ENCODE assay signal across 8 cellular contexts in genomic region chr7:158862985-158863610, GRCh38. TPM values are rescaled to one million over a fixed set of nuclear protein-coding genes. Genes with fewer than 3 reads are reported as not detected.
DNase-seq lines count a peak whose midpoint lies in the region; ATAC-seq and TF ChIP-seq lines count a peak whose summit lies in the region.
"Not testable (repeated sequence)": the region's sequence is repeated elsewhere in the genome, so short reads cannot be mapped to it uniquely, and the experiment has no call there.

No MANE protein-coding gene starts in this region.

- CTCF ChIA-PET in HEK293 (lab: Yijun Ruan, JAX) = not testable (repeated sequence)

- not testable (repeated sequence) for H3K36me3 Mint-ChIP-seq in T-helper 2 cell treated with Interferon-gamma antibody and Interleukin-4, amounts not matched to agents 5 μg/mL and 100 μg/mL, for 36 hours (ENCODE audit: low read depth)

- not testable (repeated sequence) for H3K4me1 ChIP-seq in HEK293 (ENCODE audit: control insufficient read depth, insufficient read depth, low read length); body of pancreas; ovary (ENCODE audit: insufficient read depth)
- peaks cover 38% of the 10 kb centered on the region for H3K4me1 ChIP-seq in HUES64 (ENCODE audit: insufficient read depth, low read length)
- peaks cover 0 to 20% of the 10 kb centered on the region in 2 donors for H3K4me1 ChIP-seq in right atrium auricular region
- H3K4me1 ChIP-seq in vagina = peaks cover 37% of the 10 kb centered on the region

- not testable (repeated sequence) for H3K27ac ChIP-seq in HEK293 (ENCODE audit: extremely low read depth, low read depth, low read length)
- H3K27ac ChIP-seq in HUES64 (ENCODE audit: low read depth, low read length) (peak overlapping the region; percentile 9; the same call in 1 of the 2 replicates), body of pancreas (peak overlapping the region in 3 of 4 donors; percentile 54 to 61 (median 60)), right atrium auricular region (peak overlapping the region; percentile 89 to 92), ovary (peak overlapping the region; percentile 1 to 45), vagina (peak overlapping the region; percentile 90)

- H3K27me3 Mint-ChIP-seq in T-helper 2 cell treated with Interferon-gamma antibody and Interleukin-4, amounts not matched to agents 5 μg/mL and 100 μg/mL, for 36 hours (ENCODE audit: low read depth) = not testable (repeated sequence)

- not testable (repeated sequence) for H3K9me3 Mint-ChIP-seq in T-helper 2 cell treated with Interferon-gamma antibody and Interleukin-4, amounts not matched to agents 5 μg/mL and 100 μg/mL, for 36 hours

- peak overlapping the region; percentile 45 for H3K4me3 ChIP-seq in HEK293 (ENCODE audit: low read depth, low read length)
- peak overlapping the region; percentile 41 for H3K4me3 ChIP-seq in HUES64 (ENCODE audit: low read length)
- peak overlapping the region in 1 of 2 donors; percentile 27 for H3K4me3 ChIP-seq in body of pancreas
- peak overlapping the region; percentile 47 to 53 for H3K4me3 ChIP-seq in right atrium auricular region
- peak overlapping the region; percentile 57 for H3K4me3 ChIP-seq in ovary
- peak overlapping the region; percentile 54 to 64 for H3K4me3 ChIP-seq in vagina

- intact Hi-C loops in body of pancreas (cut with DNase I); ovary (cut with DNase I): not testable (repeated sequence)
- intact Hi-C loops in vagina (cut with DNase I) = loop anchor here (10.0 kb wide), 1 partner anchor 158 kb away; the partner anchor contains the start of gene NCAPG2

- 63% methylated on average over 13 of the region's 13 CpGs for WGBS in HUES64
- WGBS in body of pancreas, 2 donors = 53 to 63% methylated on average over 10 to 13 of the region's 13 CpGs
- 63 to 66% (median 66%) methylated on average over 13 of the region's 13 CpGs for WGBS in ovary, 3 donors

- H3K4me3 Mint-ChIP-seq in T-helper 2 cell treated with Interferon-gamma antibody and Interleukin-4, amounts not matched to agents 5 μg/mL and 100 μg/mL, for 36 hours = peak overlapping the region; percentile 85

- not testable (repeated sequence) for TF ChIP-seq POLR2A in body of pancreas (IDR thresholded peaks at IDR 0.05); ovary (IDR thresholded peaks at IDR 0.05); vagina (IDR thresholded peaks at IDR 0.05)

- TF ChIP-seq CTCF in HEK293 (tag by site-specific recombination; IDR thresholded peaks at IDR 0.05); body of pancreas (IDR thresholded peaks at IDR 0.05); right atrium auricular region (IDR thresholded peaks at IDR 0.05); ovary (IDR thresholded peaks at IDR 0.05); vagina (IDR thresholded peaks at IDR 0.05): not testable (repeated sequence)

- TF ChIP-seq EP300 in ovary (IDR thresholded peaks at IDR 0.05) = not testable (repeated sequence)

- peak; percentile 77 for ATAC-seq in GM18498 (IDR thresholded peaks at IDR 0.05; ENCODE audit: unreplicated experiment)
- peak; percentile 54 for ATAC-seq in body of pancreas

- POLR2A ChIA-PET in HEK293 (lab: Yijun Ruan, JAX) = interaction anchor here (0.6 to 1.6 kb wide), 12 partner anchors 9 to 430 kb away, joined by 3 to 9 read pairs (median 5); partner anchors contain the start of genes ESYT2 and NCAPG2

- not testable (repeated sequence) for H3K9ac ChIP-seq in HUES64 (ENCODE audit: low read depth, low read length)

- H3K4me1 Mint-ChIP-seq in T-helper 2 cell treated with Interferon-gamma antibody and Interleukin-4, amounts not matched to agents 5 μg/mL and 100 μg/mL, for 36 hours (ENCODE audit: low read depth) = peaks cover 38% of the 10 kb centered on the region

- peak; percentile 32 for DNase-seq in T-helper 2 cell treated with Interferon-gamma antibody and Interleukin-4, amounts not matched to agents 5 μg/mL and 100 μg/mL, for 36 hours (ENCODE audit: low spot score)
- DNase-seq in body of pancreas = peak in 3 of 4 donors; percentile 21 to 35 (median 22)
- not testable (repeated sequence) for DNase-seq in right atrium auricular region (ENCODE audit: low spot score); ovary; vagina (ENCODE audit: extremely low spot score in 2 of 2)

- H3K27me3 ChIP-seq in HUES64 (ENCODE audit: insufficient read depth, low read length); body of pancreas; right atrium auricular region; ovary; vagina: not testable (repeated sequence)

- H3K27ac Mint-ChIP-seq in T-helper 2 cell treated with Interferon-gamma antibody and Interleukin-4, amounts not matched to agents 5 μg/mL and 100 μg/mL, for 36 hours = peak overlapping the region; percentile 96

- H3K36me3 ChIP-seq in HEK293 (ENCODE audit: control insufficient read depth in 2 of 2, insufficient read depth in 1 of 2, low read length in 2 of 2); HUES64 (ENCODE audit: insufficient read depth, low read length); body of pancreas (replicated peaks in 1 of 2; ENCODE audit: insufficient read depth in 1 of 2, low read depth in 2 of 2); right atrium auricular region; ovary; vagina: not testable (repeated sequence)

- H3K9me3 ChIP-seq in HEK293 (ENCODE audit: control insufficient read depth, insufficient read depth, low read depth, low read length); HUES64 (ENCODE audit: insufficient read depth, low read depth, low read length); body of pancreas; right atrium auricular region; ovary; vagina: not testable (repeated sequence)

TF ChIP-seq in HEK293, 187 proteins besides CTCF, POLR2A, EP300 and RAD21:
- peak; percentile 1; the same call in 1 of the 2 replicates for TF ChIP-seq ZNF335 (tag by site-specific recombination; conservative IDR thresholded peaks at IDR 0.05)
- TF ChIP-seq SP2 (tag by site-specific recombination; IDR thresholded peaks at IDR 0.05) = peak; percentile 64
- peak; percentile 10; the same call in 1 of the 2 replicates for TF ChIP-seq ZNF341 (tag by site-specific recombination; IDR thresholded peaks at IDR 0.05; ENCODE audit: low read depth)
- TF ChIP-seq EGR2 (tag by site-specific recombination; IDR thresholded peaks at IDR 0.05; ENCODE audit: low read depth) = 0 out of 2 replicates have a peak, but pooled peaks have one; percentile 4

RNA-seq across cellular contexts. Expression of gene DYNC2I1, which starts 6.7 kb away (rescaled TPM):
- 8.9 TPM for polyA plus RNA-seq in HUES64 (2013, experiment 1 of 2)
- 11.1 TPM for polyA plus RNA-seq in HUES64 (2013, experiment 2 of 2)
- total RNA-seq in body of pancreas = 10 to 100 TPM; 13.7 to 14.8 TPM
- total RNA-seq in right atrium auricular region = 10 to 100 TPM; 13.8 to 18.1 TPM
- 10 to 100 TPM; 17.8 to 24.1 (median 22.9) TPM for total RNA-seq in ovary
- polyA plus RNA-seq in ovary = 10 to 100 TPM; 13.4 to 15.5 TPM
- 22.3 TPM for total RNA-seq in vagina

RNA-seq across cellular contexts. Expression of gene ESYT2, which starts 33.8 kb away (rescaled TPM):
- 14.6 TPM for polyA plus RNA-seq in HUES64 (2013, experiment 1 of 2)
- polyA plus RNA-seq in HUES64 (2013, experiment 2 of 2) = 18.1 TPM
- total RNA-seq in body of pancreas (10 to 100 TPM; 35.9 to 40.5 TPM), right atrium auricular region (10 to 100 TPM; 60.0 to 75.9 TPM), ovary (100 to 1,000 TPM in 3 of 7 donors, 10 to 100 TPM in 4; 72.8 to 147 (median 95.9) TPM), vagina (82.5 TPM)
- polyA plus RNA-seq in ovary = 10 to 100 TPM; 42.7 to 83.0 TPM
